In genomic region chr11:37721485-37721884, GRCh38 we compare ENCODE assay signal across 18 cellular contexts.
DNase-seq lines count a peak whose midpoint lies in the region; ATAC-seq, FAIRE-seq and TF ChIP-seq lines count a peak whose summit lies in the region.
"Had no signal": no experiment of that assay in that cellular context is flagged by ENCODE, and none has a peak within 500 bp of the region (broad histone marks: within the 10 kb centered on the region; RNA-seq: fewer than 3 reads in every experiment).

No MANE protein-coding gene starts in this region.

- H3K9ac ChIP-seq in SK-N-SH = no peak overlapping the region; the same call in 1 of the 2 replicates
- H3K9ac ChIP-seq in astrocyte (ENCODE audit: low read length) = no peak overlapping the region

- H3K9me3 Mint-ChIP-seq in astrocyte (ENCODE audit: unreplicated experiment) = no peaks in the 10 kb centered on the region

- H3K9me3 ChIP-seq in SK-N-SH (no peaks in the 10 kb centered on the region), astrocyte (ENCODE audit: insufficient read depth, low read depth, low read length) (no peaks in the 10 kb centered on the region)

- H3K79me2 ChIP-seq in SK-N-SH (ENCODE audit: insufficient read depth) (no peaks in the 10 kb centered on the region), astrocyte (ENCODE audit: insufficient read depth, low read length) (no peaks in the 10 kb centered on the region)

- H3K27me3 Mint-ChIP-seq in astrocyte (ENCODE audit: low read depth, unreplicated experiment) = no peaks in the 10 kb centered on the region
- H3K27me3 Mint-ChIP-seq: IgD-negative memory B cell, T-cell had no signal

- DNase-seq in ELR (ENCODE audit: low read depth) = peak; percentile 47
- DNase-seq in SK-N-SH = no peak
- peak; percentile 41 for DNase-seq in astrocyte (ENCODE audit: low read depth)
- peak; percentile 45 to 68 for DNase-seq in foreskin keratinocyte
- DNase-seq in coronary artery (ENCODE audit: low spot score) = no peak
- DNase-seq: NCI-H1694, NCI-H2081, NCI-H2171, NCI-H524 treated with DMSO at 0.1 percent for 48 hours, NCI-H82, SHP77, T-cell had no signal

- H3K27ac Mint-ChIP-seq in astrocyte (ENCODE audit: unreplicated experiment) = no peak overlapping the region
- H3K27ac Mint-ChIP-seq: GM23338, IgD-negative memory B cell, T-cell had no signal

- ATAC-seq in foreskin keratinocyte = peak; percentile 98
- ATAC-seq in GM21723 (IDR thresholded peaks at IDR 0.05; ENCODE audit: unreplicated experiment) = no peak
- ATAC-seq in GM18498 (IDR thresholded peaks at IDR 0.05; ENCODE audit: unreplicated experiment) = no peak
- ATAC-seq: GM23338, HCT116, T-cell had no signal

- TF ChIP-seq CTCF in SK-N-SH (IDR thresholded peaks at IDR 0.05) (no peak), astrocyte (IDR thresholded peaks at IDR 0.05; ENCODE audit: insufficient read depth, low read depth, low read length) (no peak), foreskin keratinocyte (conservative IDR thresholded peaks at IDR 0.05) (no peak), coronary artery (IDR thresholded peaks at IDR 0.05) (no peak)

- no peak overlapping the region for H3K4me3 Mint-ChIP-seq in astrocyte (ENCODE audit: unreplicated experiment)
- H3K4me3 Mint-ChIP-seq: GM23338, IgD-negative memory B cell, T-cell had no signal

- H3K4me2 ChIP-seq in SK-N-SH (peak overlapping the region; percentile 7; the same call in 1 of the 2 replicates), astrocyte (ENCODE audit: low read length) (no peak overlapping the region)
- H3K4me2 ChIP-seq: GM23338 had no signal

- FAIRE-seq in astrocyte (lab: Jason Lieb, UNC) = no peak

- H2AFZ ChIP-seq in SK-N-SH (ENCODE audit: low read depth) (peak overlapping the region; percentile 35; the same call in 1 of the 2 replicates), astrocyte (ENCODE audit: low read depth, low read length) (peak overlapping the region; percentile 19)
- H2AFZ ChIP-seq: GM23338 had no signal

- peak overlapping the region in 1 of 2 experiments; percentile 84; a peak in 2 of 4 replicates for H3K27ac ChIP-seq in SK-N-SH (ENCODE audit: low read depth in 2 of 2, low read length in 1 of 2)
- no peak overlapping the region for H3K27ac ChIP-seq in astrocyte (ENCODE audit: low read depth, low read length)
- peak overlapping the region; percentile 47 for H3K27ac ChIP-seq in foreskin keratinocyte
- H3K27ac ChIP-seq in coronary artery = no peak overlapping the region
- H3K27ac ChIP-seq: C4-2B had no signal

- peaks cover 3% of the 10 kb centered on the region for H3K4me1 Mint-ChIP-seq in astrocyte (ENCODE audit: low read depth, unreplicated experiment)
- H3K4me1 Mint-ChIP-seq: GM23338, IgD-negative memory B cell, T-cell had no signal

- CTCF ChIA-PET in SK-N-SH (lab: Yijun Ruan, JAX) = no interaction called here

- no peaks in the 10 kb centered on the region for H3K36me3 Mint-ChIP-seq in astrocyte (ENCODE audit: low read depth, unreplicated experiment)
- H3K36me3 Mint-ChIP-seq: IgD-negative memory B cell, T-cell had no signal

- H3K4me1 ChIP-seq in SK-N-SH (ENCODE audit: control insufficient read depth in 1 of 2, insufficient read depth in 2 of 2, low read depth in 1 of 2, low read length in 1 of 2) (peaks cover 0 to 22% of the 10 kb centered on the region in 2 experiments; a peak in 2 of 4 replicates), astrocyte (ENCODE audit: insufficient read depth, low read length) (no peaks in the 10 kb centered on the region), foreskin keratinocyte (peaks cover 13% of the 10 kb centered on the region)

- H3F3A ChIP-seq in SK-N-SH (replicated peaks; ENCODE audit: insufficient read depth) = peaks cover 13% of the 10 kb centered on the region

- no peak for TF ChIP-seq RAD21 in SK-N-SH (IDR thresholded peaks at IDR 0.05; ENCODE audit: low read length)

- WGBS in SK-N-SH (ENCODE audit: low lambda C conversion rate) = 23% methylated on average over 2 of the region's 2 CpGs

- H3K4me3 ChIP-seq in SK-N-SH (ENCODE audit: low read depth in 2 of 2, low read length in 1 of 2) (no peak overlapping the region), astrocyte (ENCODE audit: insufficient read depth, low read depth, low read length) (no peak overlapping the region), coronary artery (no peak overlapping the region)
- H3K4me3 ChIP-seq: GM23338 had no signal

- peak in 1 of 2 experiments; percentile 25; a peak in 1 of 4 replicates for TF ChIP-seq EP300 in SK-N-SH (IDR thresholded peaks at IDR 0.05; ENCODE audit: borderline replicate concordance in 1 of 2, low read depth in 1 of 2, low read length in 1 of 2)

- POLR2A ChIA-PET in SK-N-SH (lab: Yijun Ruan, JAX) = no interaction called here

- H3K36me3 ChIP-seq in SK-N-SH (replicated peaks in 1 of 2; ENCODE audit: control insufficient read depth in 1 of 2, insufficient read depth in 2 of 2, low read length in 1 of 2) (no peaks in the 10 kb centered on the region), astrocyte (ENCODE audit: insufficient read depth, low read length) (no peaks in the 10 kb centered on the region)

- H3K27me3 ChIP-seq in SK-N-SH (ENCODE audit: insufficient read depth) = no peaks in the 10 kb centered on the region
- no peaks in the 10 kb centered on the region for H3K27me3 ChIP-seq in astrocyte (ENCODE audit: insufficient read depth, low read length)
- no peaks in the 10 kb centered on the region for H3K27me3 ChIP-seq in foreskin keratinocyte

- H3K9me2 ChIP-seq in SK-N-SH = no peaks in the 10 kb centered on the region

- H4K20me1 ChIP-seq in SK-N-SH (ENCODE audit: insufficient read depth) (no peaks in the 10 kb centered on the region), astrocyte (ENCODE audit: insufficient read depth, low read length) (no peaks in the 10 kb centered on the region)

TF ChIP-seq in SK-N-SH, 30 proteins besides CTCF, POLR2A, EP300 and RAD21 (continues in another document):
- TF ChIP-seq REST (IDR thresholded peaks at IDR 0.05; ENCODE audit: low read depth, low read length) (no peak), MEF2A (IDR thresholded peaks at IDR 0.05; ENCODE audit: borderline replicate concordance, low read depth) (no peak), PBX3 (IDR thresholded peaks at IDR 0.05) (peak; percentile 48; the same call in 1 of the 2 replicates), TAF1 (IDR thresholded peaks at IDR 0.05; ENCODE audit: borderline replicate concordance, low read depth, low read length) (no peak), USF2 (IDR thresholded peaks at IDR 0.05; ENCODE audit: borderline replicate concordance, low read depth, low read length) (no peak), USF1 (IDR thresholded peaks at IDR 0.05; ENCODE audit: borderline replicate concordance, low read depth) (no peak), FOXM1 (IDR thresholded peaks at IDR 0.05; ENCODE audit: low read depth) (no peak), GABPA (IDR thresholded peaks at IDR 0.05; ENCODE audit: low read depth) (no peak)

Comparison
In these comparisons a context has a peak if more than half of its experiments do, and no peak if none do; other contexts are left out.
1. DNase-seq: peak in ELR (single experiment), astrocyte (single experiment) and foreskin keratinocyte (2 of 2); none in SK-N-SH (single experiment) and coronary artery (single experiment).